ENCODE assay signal across 8 cellular contexts in genomic region chr10:130109796-130110235, GRCh38. TPM values are rescaled to one million over a fixed set of nuclear protein-coding genes. Genes with fewer than 3 reads are reported as not detected.
A peak's percentile ranks its signal among the peaks of the same experiment; 100 is the strongest.
DNase-seq lines count a peak whose midpoint lies in the region; ATAC-seq and TF ChIP-seq lines count a peak whose summit lies in the region.

No MANE protein-coding gene starts in this region.

- intact Hi-C loops in A673 (cut with micrococcal nuclease; ENCODE audit: unreplicated experiment) = loop anchor here (5.0 kb wide), 1 partner anchor 937 kb away; no protein-coding TSS in a partner anchor

- peak overlapping the region; percentile 89 for H3K4me3 Mint-ChIP-seq in central memory CD8-positive, alpha-beta T cell

- H3K4me1 Mint-ChIP-seq in central memory CD8-positive, alpha-beta T cell = peaks cover 55% of the 10 kb centered on the region

- CTCF ChIA-PET in A673 (lab: Charles Lee) = interaction anchor here (0.5 to 1.1 kb wide), 7 partner anchors 17 to 750 kb away, joined by 3 to 5 read pairs (median 3); no protein-coding TSS in a partner anchor

- peak; percentile 82 for TF ChIP-seq CTCF in A673 (conservative IDR thresholded peaks at IDR 0.05; ENCODE audit: low read depth, low read length)
- TF ChIP-seq CTCF in WERI-Rb-1 (IDR thresholded peaks at IDR 0.05; ENCODE audit: low read depth, low read length) = peak; percentile 63

- no peaks in the 10 kb centered on the region for H3K27me3 ChIP-seq in A673 (replicated peaks; ENCODE audit: insufficient read depth, low read depth, low read length, poor library complexity)
- no peaks in the 10 kb centered on the region for H3K27me3 ChIP-seq in WERI-Rb-1 (ENCODE audit: insufficient read depth, low read depth, severe bottlenecking)

- peaks cover 8% of the 10 kb centered on the region for H3K4me1 ChIP-seq in A673 (ENCODE audit: insufficient read depth, low read length, poor library complexity, severe bottlenecking)

- H3K27ac Mint-ChIP-seq in central memory CD8-positive, alpha-beta T cell (ENCODE audit: low read depth) = peak overlapping the region; percentile 93

- H3K9me3 Mint-ChIP-seq in central memory CD8-positive, alpha-beta T cell = no peaks in the 10 kb centered on the region

- H3K4me3 ChIP-seq in A673 (ENCODE audit: low read depth, low read length, poor library complexity, severe bottlenecking) = peak overlapping the region; percentile 74
- peak overlapping the region; percentile 87 for H3K4me3 ChIP-seq in WERI-Rb-1 (ENCODE audit: low read depth, low read length)

- H3K36me3 ChIP-seq in A673 (ENCODE audit: insufficient read depth, low read length, poor library complexity, severe bottlenecking) (no peaks in the 10 kb centered on the region), WERI-Rb-1 (no peaks in the 10 kb centered on the region)

- DNase-seq in A673 (ENCODE audit: low spot score) = peak; percentile 89
- DNase-seq in GM19238 (ENCODE audit: insufficient read length, low spot score) = peak; percentile 27
- DNase-seq in NCI-H2107 (lab: John Stamatoyannopoulos, UW) = peak; percentile 1
- peak; percentile 65 for DNase-seq in WERI-Rb-1
- peak; percentile 71 to 72 for DNase-seq in central memory CD8-positive, alpha-beta T cell (ENCODE audit: low spot score in 2 of 2)
- peak; percentile 90 for DNase-seq in islet precursor cell
- peak; percentile 28 to 70 (median 55) for DNase-seq in stimulated activated CD4-positive, alpha-beta T cell treated with anti-CD3 and anti-CD28 coated beads, Interleukin-12 subunit alpha, Interleukin-12 subunit beta, amount 100 ng/mL, for 48 hours (ENCODE audit: low read depth in 2 of 3, low spot score in 1 of 3)

- ATAC-seq in central memory CD8-positive, alpha-beta T cell (replicated peaks; ENCODE audit: extremely low read depth, poor library complexity, severe bottlenecking) = no peak
- ATAC-seq in HG03045 (IDR thresholded peaks at IDR 0.05; ENCODE audit: unreplicated experiment) = no peak

- POLR2A ChIA-PET in A673 (lab: Charles Lee; ENCODE audit: low non-redundant PET) = no interaction called here

- H3K27ac ChIP-seq in A673 (ENCODE audit: low read depth, low read length, poor library complexity, severe bottlenecking) = peak overlapping the region; percentile 95
- peak overlapping the region; percentile 92 for H3K27ac ChIP-seq in WERI-Rb-1

- H3K9me3 ChIP-seq in A673 (ENCODE audit: low read depth, low read length, poor library complexity, severe bottlenecking) = no peaks in the 10 kb centered on the region
- H3K9me3 ChIP-seq in WERI-Rb-1 (ENCODE audit: severe bottlenecking) = no peaks in the 10 kb centered on the region

- BruUV-seq in A673 (replicated peaks; lab: Mats Ljungman, UMichigan) = TSS peak; percentile 84

- no peaks in the 10 kb centered on the region for H3K27me3 Mint-ChIP-seq in central memory CD8-positive, alpha-beta T cell

- peaks cover 18% of the 10 kb centered on the region for H3K36me3 Mint-ChIP-seq in central memory CD8-positive, alpha-beta T cell (ENCODE audit: insufficient read depth)

RNA-seq across cellular contexts. Expression of gene C10orf143, which starts 0.8 kb away (rescaled TPM):
- total RNA-seq in A673 (2021) = 1.8 and 2.0 TPM in 2 replicates

RNA-seq across cellular contexts. Expression of gene GLRX3, which starts 26.4 kb away (rescaled TPM):
- total RNA-seq in A673 (2021) = 186 and 197 TPM in 2 replicates

Comparison
In these comparisons a context has a peak if more than half of its experiments do, and no peak if none do; other contexts are left out.
1. DNase-seq: peak in every context shown above with its lines; median percentile 90 in islet precursor cell; 89 in A673; 72 in central memory CD8-positive, alpha-beta T cell; 65 in WERI-Rb-1; 55 in stimulated activated CD4-positive, alpha-beta T cell treated with anti-CD3 and anti-CD28 coated beads, Interleukin-12 subunit alpha, Interleukin-12 subunit beta, amount 100 ng/mL, for 48 hours; 27 in GM19238; 1 in NCI-H2107.